1 cellular context compared by ENCODE assay signal in genomic region chr12:31073527-31074332, GRCh38.
A peak's percentile ranks its signal among the peaks of the same experiment; 100 is the strongest.
TF ChIP-seq lines count a peak whose summit lies in the region.
"Not testable (repeated sequence)": the region's sequence is repeated elsewhere in the genome, so short reads cannot be mapped to it uniquely, and the experiment has no call there.

Gene DDX11 (plus strand): TSS chr12:31073860. CDS start chr12:31078394, 4,534 bp downstream.

TF ChIP-seq in HepG2, 621 proteins besides CTCF, POLR2A, EP300 and RAD21 (continued from another document):
- TF ChIP-seq, protein P1, sequence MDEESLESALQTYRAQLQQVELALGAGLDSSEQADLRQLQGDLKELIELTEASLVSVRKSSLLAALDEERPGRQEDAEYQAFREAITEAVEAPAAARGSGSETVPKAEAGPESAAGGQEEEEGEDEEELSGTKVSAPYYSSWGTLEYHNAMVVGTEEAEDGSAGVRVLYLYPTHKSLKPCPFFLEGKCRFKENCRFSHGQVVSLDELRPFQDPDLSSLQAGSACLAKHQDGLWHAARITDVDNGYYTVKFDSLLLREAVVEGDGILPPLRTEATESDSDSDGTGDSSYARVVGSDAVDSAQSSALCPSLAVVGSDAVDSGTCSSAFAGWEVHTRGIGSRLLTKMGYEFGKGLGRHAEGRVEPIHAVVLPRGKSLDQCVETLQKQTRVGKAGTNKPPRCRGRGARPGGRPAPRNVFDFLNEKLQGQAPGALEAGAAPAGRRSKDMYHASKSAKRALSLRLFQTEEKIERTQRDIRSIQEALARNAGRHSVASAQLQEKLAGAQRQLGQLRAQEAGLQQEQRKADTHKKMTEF (CRISPR knock-in tag; IDR thresholded peaks at IDR 0.05): peak; percentile 75
- TF ChIP-seq ZNF558 (CRISPR knock-in tag; IDR thresholded peaks at IDR 0.05; ENCODE audit: borderline replicate concordance): peak; percentile 25; the same call in 1 of the 2 replicates
- peak; percentile 84 for TF ChIP-seq SPEN (CRISPR knock-in tag; IDR thresholded peaks at IDR 0.05; ENCODE audit: low read depth)
- TF ChIP-seq, protein P2, sequence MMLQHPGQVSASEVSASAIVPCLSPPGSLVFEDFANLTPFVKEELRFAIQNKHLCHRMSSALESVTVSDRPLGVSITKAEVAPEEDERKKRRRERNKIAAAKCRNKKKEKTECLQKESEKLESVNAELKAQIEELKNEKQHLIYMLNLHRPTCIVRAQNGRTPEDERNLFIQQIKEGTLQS (CRISPR knock-in tag; IDR thresholded peaks at IDR 0.05): 0 out of 2 replicates have a peak, but pooled peaks have one; percentile 25
- TF ChIP-seq ZNF564 (CRISPR knock-in tag; IDR thresholded peaks at IDR 0.05): 0 out of 2 replicates have a peak, but pooled peaks have one; percentile 45
- TF ChIP-seq KLF12 (CRISPR knock-in tag; IDR thresholded peaks at IDR 0.05; ENCODE audit: borderline replicate concordance): 0 out of 2 replicates have a peak, but pooled peaks have one; percentile 25
- TF ChIP-seq DNMT3B (CRISPR knock-in tag; conservative IDR thresholded peaks at IDR 0.05): 0 out of 2 replicates have a peak, but pooled peaks have one; percentile 25
- peak; percentile 39; the same call in 1 of the 2 replicates for TF ChIP-seq ZNF547 (CRISPR knock-in tag; IDR thresholded peaks at IDR 0.05)
- 0 out of 2 replicates have a peak, but pooled peaks have one; percentile 64 for TF ChIP-seq ARID2 (CRISPR knock-in tag; IDR thresholded peaks at IDR 0.05; ENCODE audit: borderline replicate concordance)
- TF ChIP-seq FOXA1 (IDR thresholded peaks at IDR 0.05); MAZ (IDR thresholded peaks at IDR 0.05; ENCODE audit: borderline replicate concordance, low read depth, low read length): not testable (repeated sequence)
- TF ChIP-seq FOXA1 (CRISPR knock-in tag; IDR thresholded peaks at IDR 0.05): 0 out of 2 replicates have a peak, but pooled peaks have one; percentile 2
- TF ChIP-seq ZNF331 (CRISPR knock-in tag; IDR thresholded peaks at IDR 0.05): 0 out of 2 replicates have a peak, but pooled peaks have one; percentile 8
- 0 out of 2 replicates have a peak, but pooled peaks have one; percentile 10 for TF ChIP-seq ZNF83 (CRISPR knock-in tag; IDR thresholded peaks at IDR 0.05; ENCODE audit: borderline replicate concordance)
- TF ChIP-seq, protein P3, sequence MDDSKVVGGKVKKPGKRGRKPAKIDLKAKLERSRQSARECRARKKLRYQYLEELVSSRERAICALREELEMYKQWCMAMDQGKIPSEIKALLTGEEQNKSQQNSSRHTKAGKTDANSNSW (CRISPR knock-in tag; IDR thresholded peaks at IDR 0.05; ENCODE audit: borderline replicate concordance): 0 out of 2 replicates have a peak, but pooled peaks have one; percentile 40
- TF ChIP-seq ZNF766 (CRISPR knock-in tag; IDR thresholded peaks at IDR 0.05; ENCODE audit: borderline replicate concordance): peak; percentile 7; the same call in 1 of the 2 replicates
- TF ChIP-seq KLF6 (CRISPR knock-in tag; IDR thresholded peaks at IDR 0.05): 0 out of 2 replicates have a peak, but pooled peaks have one; percentile 12
- TF ChIP-seq MXI1 (IDR thresholded peaks at IDR 0.05; ENCODE audit: borderline replicate concordance, low read depth, low read length): peak; percentile 24; the same call in 1 of the 3 replicates
- peak; percentile 75 for TF ChIP-seq MAZ (CRISPR knock-in tag; IDR thresholded peaks at IDR 0.05; ENCODE audit: low read depth)
- TF ChIP-seq MED1 (CRISPR knock-in tag; IDR thresholded peaks at IDR 0.05): peak; percentile 38; the same call in 1 of the 2 replicates
- 0 out of 2 replicates have a peak, but pooled peaks have one; percentile 30 for TF ChIP-seq ZNF264 (CRISPR knock-in tag; IDR thresholded peaks at IDR 0.05)
- TF ChIP-seq, protein P4, sequence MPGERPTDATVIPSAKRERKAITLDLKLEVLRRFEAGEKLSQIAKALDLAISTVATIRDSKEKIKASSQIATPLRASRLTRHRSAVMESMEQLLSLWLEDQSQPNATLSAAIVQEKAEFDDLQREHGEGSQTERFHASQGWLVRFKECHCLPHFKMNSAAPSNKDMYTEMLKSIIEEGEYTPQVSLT (CRISPR knock-in tag; IDR thresholded peaks at IDR 0.05; ENCODE audit: borderline replicate concordance, low read depth): 0 out of 2 replicates have a peak, but pooled peaks have one; percentile 34
- TF ChIP-seq ZNF136 (CRISPR knock-in tag; IDR thresholded peaks at IDR 0.05; ENCODE audit: low read depth): peak; percentile 94; the same call in 1 of the 2 replicates
- TF ChIP-seq SMAD3 (CRISPR knock-in tag; IDR thresholded peaks at IDR 0.05): peak; percentile 69; the same call in 1 of the 2 replicates
- peak; percentile 67 for TF ChIP-seq SAP130 (CRISPR knock-in tag; IDR thresholded peaks at IDR 0.05; ENCODE audit: low read depth)
- TF ChIP-seq, protein P5, sequence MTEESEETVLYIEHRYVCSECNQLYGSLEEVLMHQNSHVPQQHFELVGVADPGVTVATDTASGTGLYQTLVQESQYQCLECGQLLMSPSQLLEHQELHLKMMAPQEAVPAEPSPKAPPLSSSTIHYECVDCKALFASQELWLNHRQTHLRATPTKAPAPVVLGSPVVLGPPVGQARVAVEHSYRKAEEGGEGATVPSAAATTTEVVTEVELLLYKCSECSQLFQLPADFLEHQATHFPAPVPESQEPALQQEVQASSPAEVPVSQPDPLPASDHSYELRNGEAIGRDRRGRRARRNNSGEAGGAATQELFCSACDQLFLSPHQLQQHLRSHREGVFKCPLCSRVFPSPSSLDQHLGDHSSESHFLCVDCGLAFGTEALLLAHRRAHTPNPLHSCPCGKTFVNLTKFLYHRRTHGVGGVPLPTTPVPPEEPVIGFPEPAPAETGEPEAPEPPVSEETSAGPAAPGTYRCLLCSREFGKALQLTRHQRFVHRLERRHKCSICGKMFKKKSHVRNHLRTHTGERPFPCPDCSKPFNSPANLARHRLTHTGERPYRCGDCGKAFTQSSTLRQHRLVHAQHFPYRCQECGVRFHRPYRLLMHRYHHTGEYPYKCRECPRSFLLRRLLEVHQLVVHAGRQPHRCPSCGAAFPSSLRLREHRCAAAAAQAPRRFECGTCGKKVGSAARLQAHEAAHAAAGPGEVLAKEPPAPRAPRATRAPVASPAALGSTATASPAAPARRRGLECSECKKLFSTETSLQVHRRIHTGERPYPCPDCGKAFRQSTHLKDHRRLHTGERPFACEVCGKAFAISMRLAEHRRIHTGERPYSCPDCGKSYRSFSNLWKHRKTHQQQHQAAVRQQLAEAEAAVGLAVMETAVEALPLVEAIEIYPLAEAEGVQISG (CRISPR knock-in tag; IDR thresholded peaks at IDR 0.05): 0 out of 2 replicates have a peak, but pooled peaks have one; percentile 64
- TF ChIP-seq E2F1 (CRISPR knock-in tag; IDR thresholded peaks at IDR 0.05): peak; percentile 97
- TF ChIP-seq XBP1 (CRISPR knock-in tag; IDR thresholded peaks at IDR 0.05): peak; percentile 67; the same call in 1 of the 2 replicates
- peak; percentile 85 for TF ChIP-seq ARNT2 (CRISPR knock-in tag; IDR thresholded peaks at IDR 0.05; ENCODE audit: low read depth)
- peak; percentile 52; the same call in 1 of the 2 replicates for TF ChIP-seq POGK (CRISPR knock-in tag; conservative IDR thresholded peaks at IDR 0.05)
- TF ChIP-seq MEIS1 (CRISPR knock-in tag; IDR thresholded peaks at IDR 0.05; ENCODE audit: borderline replicate concordance): peak; percentile 75; the same call in 1 of the 2 replicates
- TF ChIP-seq GFI1 (CRISPR knock-in tag; IDR thresholded peaks at IDR 0.05; ENCODE audit: borderline replicate concordance): 0 out of 2 replicates have a peak, but pooled peaks have one; percentile 54
- peak; percentile 65; the same call in 1 of the 2 replicates for TF ChIP-seq ZSCAN31 (CRISPR knock-in tag; IDR thresholded peaks at IDR 0.05; ENCODE audit: low read depth)
- TF ChIP-seq PLSCR1 (CRISPR knock-in tag; IDR thresholded peaks at IDR 0.05; ENCODE audit: borderline replicate concordance): 0 out of 2 replicates have a peak, but pooled peaks have one; percentile 54
- TF ChIP-seq PPARG (CRISPR knock-in tag; conservative IDR thresholded peaks at IDR 0.05): peak; percentile 35; the same call in 1 of the 2 replicates
- TF ChIP-seq DR1 (CRISPR knock-in tag; IDR thresholded peaks at IDR 0.05): peak; percentile 50; the same call in 1 of the 2 replicates
- TF ChIP-seq ZSCAN25 (CRISPR knock-in tag; IDR thresholded peaks at IDR 0.05): peak; percentile 17; the same call in 1 of the 2 replicates
- TF ChIP-seq NFYB (CRISPR knock-in tag; IDR thresholded peaks at IDR 0.05): peak; percentile 83
- 0 out of 2 replicates have a peak, but pooled peaks have one; percentile 24 for TF ChIP-seq CBFB (CRISPR knock-in tag; IDR thresholded peaks at IDR 0.05)
- TF ChIP-seq ZNF563 (CRISPR knock-in tag; IDR thresholded peaks at IDR 0.05): peak; percentile 62; the same call in 1 of the 2 replicates
- TF ChIP-seq ATF1 (CRISPR knock-in tag; IDR thresholded peaks at IDR 0.05): 0 out of 2 replicates have a peak, but pooled peaks have one; percentile 8
